ENCODE assay signal across 1 cellular context in the genomic region with DNA sequence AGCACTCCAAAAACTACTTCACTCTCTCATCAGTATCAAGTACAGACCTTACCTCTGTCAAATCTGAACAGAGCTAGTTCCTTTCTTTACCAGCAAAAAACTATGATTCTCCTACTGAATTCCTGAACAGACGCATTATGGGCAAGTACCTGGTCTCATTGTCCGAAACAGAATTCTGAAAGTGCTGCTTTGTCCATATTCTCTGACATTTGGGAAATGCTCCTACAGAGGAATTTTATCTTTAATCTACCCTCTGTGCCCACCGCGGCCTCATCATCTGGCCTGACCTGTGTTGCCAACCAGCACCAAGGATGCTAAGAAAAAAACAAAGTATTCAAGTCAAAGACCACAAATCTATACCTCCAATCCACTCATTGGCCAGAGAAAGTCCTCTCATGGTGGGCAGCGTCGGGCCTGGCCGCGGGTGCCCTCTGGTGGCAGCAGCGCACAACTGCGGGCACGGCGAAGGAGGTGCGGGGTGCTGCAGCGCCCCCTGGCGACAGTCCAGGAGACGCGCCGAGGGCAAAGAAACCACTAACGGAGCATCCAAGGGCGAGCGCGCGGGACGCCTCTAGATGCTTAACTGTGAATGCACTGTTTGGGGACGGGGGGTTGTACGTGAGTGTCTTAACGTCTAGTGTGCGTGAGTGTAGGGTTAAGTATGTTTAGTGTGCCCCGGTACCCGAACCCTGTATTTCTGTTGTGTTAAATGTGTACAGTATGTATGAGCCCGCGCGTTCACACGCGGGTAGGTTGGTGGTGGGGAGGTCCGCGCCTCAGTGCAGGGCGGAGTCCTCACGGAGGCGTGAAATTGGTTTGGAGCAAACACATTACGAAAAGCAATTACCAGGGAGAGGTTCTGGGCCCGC.
TF ChIP-seq lines count a peak whose summit lies in the region.

No MANE protein-coding gene starts in this region.

TF ChIP-seq in A549, 52 proteins besides CTCF, POLR2A, EP300 and RAD21 (continued from another document):
- TF ChIP-seq, protein P1, sequence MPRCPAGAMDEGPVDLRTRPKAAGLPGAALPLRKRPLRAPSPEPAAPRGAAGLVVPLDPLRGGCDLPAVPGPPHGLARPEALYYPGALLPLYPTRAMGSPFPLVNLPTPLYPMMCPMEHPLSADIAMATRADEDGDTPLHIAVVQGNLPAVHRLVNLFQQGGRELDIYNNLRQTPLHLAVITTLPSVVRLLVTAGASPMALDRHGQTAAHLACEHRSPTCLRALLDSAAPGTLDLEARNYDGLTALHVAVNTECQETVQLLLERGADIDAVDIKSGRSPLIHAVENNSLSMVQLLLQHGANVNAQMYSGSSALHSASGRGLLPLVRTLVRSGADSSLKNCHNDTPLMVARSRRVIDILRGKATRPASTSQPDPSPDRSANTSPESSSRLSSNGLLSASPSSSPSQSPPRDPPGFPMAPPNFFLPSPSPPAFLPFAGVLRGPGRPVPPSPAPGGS (IDR thresholded peaks at IDR 0.05): no peak
- TF ChIP-seq MAZ (IDR thresholded peaks at IDR 0.05; ENCODE audit: borderline replicate concordance, low read depth, low read length) (0 out of 2 replicates have a peak, but pooled peaks have one; percentile 74), FOXS1 (CRISPR knock-in tag; IDR thresholded peaks at IDR 0.05) (no peak), CHD2 (IDR thresholded peaks at IDR 0.05; ENCODE audit: low read length, partially characterized antibody) (no peak), CHD4 (IDR thresholded peaks at IDR 0.05; ENCODE audit: borderline replicate concordance) (no peak), HOXB5 (CRISPR knock-in tag; IDR thresholded peaks at IDR 0.05) (no peak), EHF (CRISPR knock-in tag; IDR thresholded peaks at IDR 0.05) (no peak), CBX8 (IDR thresholded peaks at IDR 0.05) (no peak), RCOR1 (IDR thresholded peaks at IDR 0.05; ENCODE audit: low read depth, low read length) (no peak), GATA3 (IDR thresholded peaks at IDR 0.05; ENCODE audit: borderline replicate concordance) (no peak), SMC3 (IDR thresholded peaks at IDR 0.05) (peak; percentile 98)
- TF ChIP-seq, protein P2, sequence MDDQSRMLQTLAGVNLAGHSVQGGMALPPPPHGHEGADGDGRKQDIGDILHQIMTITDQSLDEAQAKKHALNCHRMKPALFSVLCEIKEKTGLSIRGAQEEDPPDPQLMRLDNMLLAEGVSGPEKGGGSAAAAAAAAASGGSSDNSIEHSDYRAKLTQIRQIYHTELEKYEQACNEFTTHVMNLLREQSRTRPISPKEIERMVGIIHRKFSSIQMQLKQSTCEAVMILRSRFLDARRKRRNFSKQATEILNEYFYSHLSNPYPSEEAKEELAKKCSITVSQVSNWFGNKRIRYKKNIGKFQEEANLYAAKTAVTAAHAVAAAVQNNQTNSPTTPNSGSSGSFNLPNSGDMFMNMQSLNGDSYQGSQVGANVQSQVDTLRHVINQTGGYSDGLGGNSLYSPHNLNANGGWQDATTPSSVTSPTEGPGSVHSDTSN (IDR thresholded peaks at IDR 0.05): no peak
